23 cellular contexts compared by ENCODE assay signal in genomic region chr13:73939603-73940002, GRCh38.
DNase-seq lines count a peak whose midpoint lies in the region; ATAC-seq, FAIRE-seq and TF ChIP-seq lines count a peak whose summit lies in the region.
"Had no signal": no experiment of that assay in that cellular context is flagged by ENCODE, and none has a peak within 500 bp of the region (broad histone marks: within the 10 kb centered on the region; RNA-seq: fewer than 3 reads in every experiment).

No MANE protein-coding gene starts in this region.

- peaks cover 45% of the 10 kb centered on the region for H3K4me1 Mint-ChIP-seq in activated T-helper 17 cell treated with anti-CD3 and anti-CD28 coated beads, Interleukin-2, amount 50 U/mL, for 72 hours
- peaks cover 49 to 51% of the 10 kb centered on the region in 2 donors for H3K4me1 Mint-ChIP-seq in natural killer cell treated with Interleukin-12 subunit alpha and Interleukin-12 subunit beta and Interleukin-15 and Interleukin-18, amount 100 ng/mL, for 72 hours (ENCODE audit: low read depth in 2 of 2)

- H3K4me1 ChIP-seq in aorta (ENCODE audit: control insufficient read depth in 1 of 2, insufficient read depth in 2 of 2, low read length in 2 of 2): peaks cover 2 to 4% of the 10 kb centered on the region in 2 donors
- H3K4me1 ChIP-seq: suprapubic skin had no signal

- no peaks in the 10 kb centered on the region for H3K9me3 Mint-ChIP-seq in activated naive CD4-positive, alpha-beta T cell treated with anti-CD3 and anti-CD28 coated beads, Interleukin-2, amount 50 U/mL, for 72 hours
- H3K9me3 Mint-ChIP-seq in activated T-helper 17 cell treated with anti-CD3 and anti-CD28 coated beads, Interleukin-2, amount 50 U/mL, for 72 hours: no peaks in the 10 kb centered on the region
- H3K9me3 Mint-ChIP-seq in natural killer cell treated with Interleukin-12 subunit alpha and Interleukin-12 subunit beta and Interleukin-15 and Interleukin-18, amount 100 ng/mL, for 72 hours: no peaks in the 10 kb centered on the region
- H3K9me3 Mint-ChIP-seq: memory B cell; T-helper 2 cell treated with Interferon-gamma antibody and Interleukin-4, amounts not matched to agents 5 μg/mL and 100 μg/mL, for 36 hours had no signal

- peaks cover 0 to 19% of the 10 kb centered on the region in 2 donors for H3K36me3 Mint-ChIP-seq in activated naive CD4-positive, alpha-beta T cell treated with anti-CD3 and anti-CD28 coated beads, Interleukin-2, amount 50 U/mL, for 72 hours
- H3K36me3 Mint-ChIP-seq in activated T-helper 17 cell treated with anti-CD3 and anti-CD28 coated beads, Interleukin-2, amount 50 U/mL, for 72 hours (ENCODE audit: low read depth): peaks cover 55% of the 10 kb centered on the region
- H3K36me3 Mint-ChIP-seq in natural killer cell treated with Interleukin-12 subunit alpha and Interleukin-12 subunit beta and Interleukin-15 and Interleukin-18, amount 100 ng/mL, for 72 hours: no peaks in the 10 kb centered on the region

- peaks cover 0 to 3% of the 10 kb centered on the region in 2 donors for H3K36me3 ChIP-seq in aorta (ENCODE audit: control insufficient read depth in 1 of 2, insufficient read depth in 2 of 2, low read length in 1 of 2)
- H3K36me3 ChIP-seq: suprapubic skin had no signal

- WGBS in aorta, 2 donors: 80 to 88% methylated on average over 1 of the region's 1 CpG

- H3K27ac ChIP-seq in aorta (ENCODE audit: low read depth in 1 of 2, low read length in 2 of 2): no peak overlapping the region
- H3K27ac ChIP-seq: BLaER1, dorsolateral prefrontal cortex, suprapubic skin, VCaP had no signal

- intact Hi-C loops in aorta (cut with DNase I): loop anchor here in 1 of 2 donors (10.0 kb wide), 1 partner anchor 195 kb away; the partner anchor contains the start of gene KLF12

- DNase-seq in activated naive CD4-positive, alpha-beta T cell treated with anti-CD3 and anti-CD28 coated beads, Interleukin-2, amount 50 U/mL, for 72 hours (ENCODE audit: low spot score in 2 of 2): no peak
- no peak for DNase-seq in activated naive CD4-positive, alpha-beta T cell (lab: John Stamatoyannopoulos, UW)
- DNase-seq in GM12892 (ENCODE audit: insufficient read length) (no peak), NCI-H82 (lab: John Stamatoyannopoulos, UW) (no peak), aorta (no peak)
- DNase-seq in natural killer cell treated with Interleukin-12 subunit alpha and Interleukin-12 subunit beta and Interleukin-15 and Interleukin-18, amount 100 ng/mL, for 72 hours (ENCODE audit: low spot score): no peak
- DNase-seq: activated CD4-positive, alpha-beta T cell treated with anti-CD3 and anti-CD28 coated beads, Interleukin-2, amount 50 U/mL, for 48 hours; cerebellar nuclear complex; dorsolateral prefrontal cortex; glutamatergic neuron; NCI-H1092 treated with DMSO at 0.1 percent for 48 hours; NCI-H1930; NCI-H526 treated with DMSO at 0.1 percent for 48 hours; nucleus accumbens; small intestine; stimulated activated CD4-positive, alpha-beta T cell treated with anti-CD3 and anti-CD28 coated beads, Interleukin-1b, Interleukin-23, amount 100 ng/mL, for 48 hours had no signal

- H3K9me3 ChIP-seq in aorta (ENCODE audit: control insufficient read depth, low read length): no peaks in the 10 kb centered on the region
- H3K9me3 ChIP-seq: BLaER1, suprapubic skin had no signal

- H3K27me3 Mint-ChIP-seq in activated T-helper 17 cell treated with anti-CD3 and anti-CD28 coated beads, Interleukin-2, amount 50 U/mL, for 72 hours: no peaks in the 10 kb centered on the region
- no peaks in the 10 kb centered on the region for H3K27me3 Mint-ChIP-seq in natural killer cell treated with Interleukin-12 subunit alpha and Interleukin-12 subunit beta and Interleukin-15 and Interleukin-18, amount 100 ng/mL, for 72 hours
- H3K27me3 Mint-ChIP-seq: memory B cell had no signal

- peak; percentile 61 for FAIRE-seq in GM12892 (lab: Jason Lieb, UNC)
- FAIRE-seq: small intestine had no signal

- peak; percentile 40 to 53 for ATAC-seq in activated naive CD4-positive, alpha-beta T cell treated with anti-CD3 and anti-CD28 coated beads, Interleukin-2, amount 50 U/mL, for 72 hours
- ATAC-seq in activated T-helper 17 cell treated with anti-CD3 and anti-CD28 coated beads, Interleukin-2, amount 50 U/mL, for 72 hours (replicated peaks): no peak
- peak; percentile 46 to 63 for ATAC-seq in natural killer cell treated with Interleukin-12 subunit alpha and Interleukin-12 subunit beta and Interleukin-15 and Interleukin-18, amount 100 ng/mL, for 72 hours
- ATAC-seq in HG02885 (IDR thresholded peaks at IDR 0.05; ENCODE audit: poor library complexity, unreplicated experiment) (no peak), aorta (ENCODE audit: low FRiP score) (no peak)

- no peak overlapping the region for H3K4me3 ChIP-seq in aorta (ENCODE audit: low read length in 2 of 2)
- H3K4me3 ChIP-seq: BLaER1, dorsolateral prefrontal cortex, suprapubic skin had no signal

- TF ChIP-seq POLR2A in GM12892 (IDR thresholded peaks at IDR 0.05; ENCODE audit: low read depth, low read length): no peak

- H3K27me3 ChIP-seq in aorta (ENCODE audit: control insufficient read depth in 1 of 2, insufficient read depth in 2 of 2, low read length in 1 of 2): no peaks in the 10 kb centered on the region
- H3K27me3 ChIP-seq: BLaER1, dorsolateral prefrontal cortex, suprapubic skin had no signal

- no peak overlapping the region for H3K4me3 Mint-ChIP-seq in activated T-helper 17 cell treated with anti-CD3 and anti-CD28 coated beads, Interleukin-2, amount 50 U/mL, for 72 hours
- H3K4me3 Mint-ChIP-seq in natural killer cell treated with Interleukin-12 subunit alpha and Interleukin-12 subunit beta and Interleukin-15 and Interleukin-18, amount 100 ng/mL, for 72 hours: peak overlapping the region; percentile 34
- H3K4me3 Mint-ChIP-seq: memory B cell; T-helper 2 cell treated with Interferon-gamma antibody and Interleukin-4, amounts not matched to agents 5 μg/mL and 100 μg/mL, for 36 hours had no signal

- peak overlapping the region; percentile 5 to 8 for H3K27ac Mint-ChIP-seq in activated naive CD4-positive, alpha-beta T cell treated with anti-CD3 and anti-CD28 coated beads, Interleukin-2, amount 50 U/mL, for 72 hours
- H3K27ac Mint-ChIP-seq in activated T-helper 17 cell treated with anti-CD3 and anti-CD28 coated beads, Interleukin-2, amount 50 U/mL, for 72 hours: peak overlapping the region; percentile 20
- H3K27ac Mint-ChIP-seq in natural killer cell treated with Interleukin-12 subunit alpha and Interleukin-12 subunit beta and Interleukin-15 and Interleukin-18, amount 100 ng/mL, for 72 hours: peak overlapping the region; percentile 54 to 76
- H3K27ac Mint-ChIP-seq: memory B cell; T-helper 2 cell treated with Interferon-gamma antibody and Interleukin-4, amounts not matched to agents 5 μg/mL and 100 μg/mL, for 36 hours had no signal

Comparison
In these comparisons a context has a peak if more than half of its experiments do, and no peak if none do; other contexts are left out.
1. ATAC-seq: peak in activated naive CD4-positive, alpha-beta T cell treated with anti-CD3 and anti-CD28 coated beads, Interleukin-2, amount 50 U/mL, for 72 hours (2 of 2) and natural killer cell treated with Interleukin-12 subunit alpha and Interleukin-12 subunit beta and Interleukin-15 and Interleukin-18, amount 100 ng/mL, for 72 hours (2 of 2); none in activated T-helper 17 cell treated with anti-CD3 and anti-CD28 coated beads, Interleukin-2, amount 50 U/mL, for 72 hours (single experiment), HG02885 (single experiment) and aorta (single experiment).
2. H3K27ac Mint-ChIP-seq: peak in every context shown above with its lines; median percentile 65 in natural killer cell treated with Interleukin-12 subunit alpha and Interleukin-12 subunit beta and Interleukin-15 and Interleukin-18, amount 100 ng/mL, for 72 hours; 20 in activated T-helper 17 cell treated with anti-CD3 and anti-CD28 coated beads, Interleukin-2, amount 50 U/mL, for 72 hours; 6 in activated naive CD4-positive, alpha-beta T cell treated with anti-CD3 and anti-CD28 coated beads, Interleukin-2, amount 50 U/mL, for 72 hours.